ENCODE assay signal across 2 cellular contexts in the genomic region with DNA sequence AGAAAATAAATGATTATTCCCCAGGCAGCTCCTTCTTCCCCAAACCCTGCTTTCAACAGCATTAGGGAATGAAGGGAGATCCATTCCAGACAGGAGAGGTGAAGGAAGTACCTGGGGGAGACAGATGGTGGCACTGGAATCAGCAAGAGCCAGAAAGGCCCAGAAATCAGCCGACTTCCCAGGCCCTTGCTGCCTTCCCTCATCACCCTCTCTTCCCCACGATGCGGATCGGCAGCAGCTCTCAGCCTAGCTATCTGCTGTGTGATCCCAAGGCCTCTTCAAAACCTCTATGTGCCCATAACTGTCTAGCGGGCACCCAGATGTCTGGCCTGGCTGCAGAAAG.
TF ChIP-seq lines count a peak whose summit lies in the region.

No MANE protein-coding gene starts in this region.

TF ChIP-seq in GM23338, 12 proteins besides CTCF, POLR2A, EP300 and RAD21:
- no peak for TF ChIP-seq JUNB (IDR thresholded peaks at IDR 0.05; ENCODE audit: unreplicated experiment)
- no peak for TF ChIP-seq NANOG (IDR thresholded peaks at IDR 0.05; ENCODE audit: borderline replicate concordance)
- TF ChIP-seq CREB1 (CRISPR knock-in tag; IDR thresholded peaks at IDR 0.05; ENCODE audit: low read depth) = no peak
- no peak for TF ChIP-seq ZNF114 (CRISPR knock-in tag; IDR thresholded peaks at IDR 0.05)
- no peak for TF ChIP-seq ZNF331 (CRISPR knock-in tag; IDR thresholded peaks at IDR 0.05; ENCODE audit: low read depth)
- TF ChIP-seq EZH2 (IDR thresholded peaks at IDR 0.05; ENCODE audit: low read depth, unreplicated experiment) = no peak
TF ChIP-seq in GM23338: peak in this region for 0.

TF ChIP-seq in H1, 55 proteins besides CTCF, POLR2A, EP300 and RAD21:
- no peak for TF ChIP-seq ZNF274 (IDR thresholded peaks at IDR 0.05; ENCODE audit: borderline replicate concordance, extremely low read depth, low read length)
